In the genomic region with DNA sequence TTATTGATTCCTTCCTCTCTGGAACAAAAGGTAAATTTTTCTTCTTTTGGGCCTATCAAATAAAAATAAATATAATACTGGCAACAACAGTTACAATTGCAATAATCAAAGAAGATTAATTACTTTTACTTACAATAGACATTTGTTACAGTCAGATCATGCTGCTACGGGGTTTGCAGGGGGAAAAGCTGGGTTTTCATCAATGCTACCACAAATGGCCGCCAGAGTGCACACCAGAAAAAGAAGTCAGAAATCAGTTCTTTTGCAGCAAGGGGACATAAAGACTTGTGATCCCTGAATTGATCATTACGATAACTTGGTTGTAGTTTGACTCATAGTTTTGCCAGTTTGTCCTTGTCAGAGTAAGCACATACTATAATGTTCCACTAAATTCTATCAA, we compare ENCODE assay signal across 14 cellular contexts.
DNase-seq lines count a peak whose midpoint lies in the region; ATAC-seq and TF ChIP-seq lines count a peak whose summit lies in the region.
"Had no signal": no experiment of that assay in that cellular context is flagged by ENCODE, and none has a peak within 500 bp of the region (broad histone marks: within the 10 kb centered on the region; RNA-seq: fewer than 3 reads in every experiment).

No MANE protein-coding gene starts in this region.

- no peaks in the 10 kb centered on the region for H3K4me1 Mint-ChIP-seq in glutamatergic neuron (ENCODE audit: low read depth, unreplicated experiment)

- BruUV-seq in A673 (replicated peaks; lab: Mats Ljungman, UMichigan), result no TSS peak

- no peaks in the 10 kb centered on the region for H3K9me3 ChIP-seq in A673 (ENCODE audit: low read depth, low read length, poor library complexity, severe bottlenecking)
- H3K9me3 ChIP-seq in RWPE2 (ENCODE audit: severe bottlenecking), result no peaks in the 10 kb centered on the region
- H3K9me3 ChIP-seq: right atrium auricular region had no signal

- ATAC-seq in RWPE2 (ENCODE audit: low read depth), result no peak
- ATAC-seq in HG03571 (IDR thresholded peaks at IDR 0.05; ENCODE audit: unreplicated experiment), result no peak

- H3K4me1 ChIP-seq in A673 (ENCODE audit: insufficient read depth, low read length, poor library complexity, severe bottlenecking), result no peaks in the 10 kb centered on the region
- no peaks in the 10 kb centered on the region for H3K4me1 ChIP-seq in RWPE2 (ENCODE audit: insufficient read depth, poor library complexity, severe bottlenecking)
- H3K4me1 ChIP-seq: BLaER1 treated with 17β-estradiol and CSF1 and Interleukin-3, amounts not matched to agents 10 nM and 100 nM; esophagus muscularis mucosa; right atrium auricular region had no signal

- H3K27ac Mint-ChIP-seq in glutamatergic neuron (ENCODE audit: unreplicated experiment), result no peak overlapping the region

- H3K36me3 Mint-ChIP-seq in glutamatergic neuron (ENCODE audit: unreplicated experiment), result peaks cover 7% of the 10 kb centered on the region

- CTCF ChIA-PET in A673 (lab: Charles Lee), result interaction anchor here (0.7 kb wide), 1 partner anchor 75 kb away, joined by 3 read pairs; no protein-coding TSS in a partner anchor

- H3K4me3 ChIP-seq in A673 (ENCODE audit: low read depth, low read length, poor library complexity, severe bottlenecking) (no peak overlapping the region), RWPE2 (ENCODE audit: severe bottlenecking) (no peak overlapping the region)
- H3K4me3 ChIP-seq: BLaER1 treated with 17β-estradiol and CSF1 and Interleukin-3, amounts not matched to agents 10 nM and 100 nM; esophagus muscularis mucosa; right atrium auricular region had no signal

- intact Hi-C loops in A673 (cut with micrococcal nuclease; ENCODE audit: unreplicated experiment), result loop anchor here (10.0 kb wide), 1 partner anchor 1803 kb away; no protein-coding TSS in a partner anchor

- DNase-seq in A673 (ENCODE audit: low spot score) (peak; percentile 53), HT-29 (ENCODE audit: low spot score) (peak; percentile 12), RWPE2 (ENCODE audit: low spot score) (no peak), glutamatergic neuron (peak; percentile 28), inferior parietal cortex (ENCODE audit: extremely low spot score) (no peak), Ammon's horn (ENCODE audit: low spot score) (no peak), mucosa of gallbladder (ENCODE audit: low spot score) (no peak)
- DNase-seq: activated effector memory CD4-positive, alpha-beta T cell treated with Interleukin-2 at 50 U/mL for 16 hours; cerebellar nuclear complex; NCI-H1092 treated with DMSO at 0.1 percent for 48 hours had no signal

- H3K36me3 ChIP-seq in A673 (ENCODE audit: insufficient read depth, low read length, poor library complexity, severe bottlenecking) (no peaks in the 10 kb centered on the region), RWPE2 (ENCODE audit: low read depth) (no peaks in the 10 kb centered on the region)
- H3K36me3 ChIP-seq: BLaER1 treated with 17β-estradiol and CSF1 and Interleukin-3, amounts not matched to agents 10 nM and 100 nM; esophagus muscularis mucosa; right atrium auricular region had no signal

- POLR2A ChIA-PET in A673 (lab: Charles Lee; ENCODE audit: low non-redundant PET), result no interaction called here

- TF ChIP-seq CTCF in A673 (conservative IDR thresholded peaks at IDR 0.05; ENCODE audit: low read depth, low read length) (peak; percentile 73), RWPE2 (IDR thresholded peaks at IDR 0.05; ENCODE audit: poor library complexity, severe bottlenecking) (peak; percentile 40), glutamatergic neuron (IDR thresholded peaks at IDR 0.05; ENCODE audit: partially characterized antibody, unreplicated experiment) (peak; percentile 60)

- H3K27me3 Mint-ChIP-seq in glutamatergic neuron (ENCODE audit: unreplicated experiment), result no peaks in the 10 kb centered on the region

- no peak overlapping the region for H3K4me3 Mint-ChIP-seq in glutamatergic neuron (ENCODE audit: unreplicated experiment)

- H3K27me3 ChIP-seq in A673 (replicated peaks; ENCODE audit: insufficient read depth, low read depth, low read length, poor library complexity) (no peaks in the 10 kb centered on the region), RWPE2 (ENCODE audit: insufficient read depth, poor library complexity, severe bottlenecking) (peaks cover 7% of the 10 kb centered on the region)
- H3K27me3 ChIP-seq: BLaER1 treated with 17β-estradiol and CSF1 and Interleukin-3, amounts not matched to agents 10 nM and 100 nM; esophagus muscularis mucosa; right atrium auricular region had no signal

- no peaks in the 10 kb centered on the region for H3K9me3 Mint-ChIP-seq in glutamatergic neuron (ENCODE audit: unreplicated experiment)

- H3K27ac ChIP-seq in A673 (ENCODE audit: low read depth, low read length, poor library complexity, severe bottlenecking) (no peak overlapping the region), RWPE2 (ENCODE audit: poor library complexity, severe bottlenecking) (no peak overlapping the region)
- H3K27ac ChIP-seq: BLaER1 treated with 17β-estradiol and CSF1 and Interleukin-3, amounts not matched to agents 10 nM and 100 nM; esophagus muscularis mucosa; right atrium auricular region had no signal

Comparison
In these comparisons a context has a peak if more than half of its experiments do, and no peak if none do; other contexts are left out.
1. DNase-seq: peak in A673 (single experiment), HT-29 (single experiment) and glutamatergic neuron (single experiment); none in RWPE2 (single experiment), inferior parietal cortex (single experiment), Ammon's horn (single experiment) and mucosa of gallbladder (single experiment).
2. Peak in every context shown above with its lines, with median percentiles within 50 percentile points of each other: CTCF ChIP-seq.